In genomic region chr18:487371-487770, GRCh38 we compare ENCODE assay signal across 20 cellular contexts. TPM values are rescaled to one million over a fixed set of nuclear protein-coding genes. Genes with fewer than 3 reads are reported as not detected.
DNase-seq lines count a peak whose midpoint lies in the region; ATAC-seq and TF ChIP-seq lines count a peak whose summit lies in the region.
"Had no signal": no experiment of that assay in that cellular context is flagged by ENCODE, and none has a peak within 500 bp of the region (broad histone marks: within the 10 kb centered on the region; RNA-seq: fewer than 3 reads in every experiment).

No MANE protein-coding gene starts in this region.

- H3K4me3 ChIP-seq in PC-3 (ENCODE audit: low read length) (no peak overlapping the region), astrocyte of the spinal cord (ENCODE audit: low read depth, low read length) (no peak overlapping the region), HAP-1 (no peak overlapping the region)
- H3K4me3 ChIP-seq: BLaER1, PC-9 had no signal

- no peaks in the 10 kb centered on the region for H3F3A ChIP-seq in PC-3 (ENCODE audit: low read length, unreplicated experiment)

- no peak overlapping the region for H3K4me2 ChIP-seq in PC-3 (ENCODE audit: low read length)
- H3K4me2 ChIP-seq: BLaER1, KMS-11, PC-9 had no signal

- no TSS peak for BruUV-seq in PC-3 (replicated peaks; lab: Mats Ljungman, UMichigan)

- 0 out of 2 replicates have a peak, but pooled peaks cover 4% of the 10 kb centered on the region for H3K27me3 ChIP-seq in PC-3 (ENCODE audit: low read length)
- no peaks in the 10 kb centered on the region for H3K27me3 ChIP-seq in HAP-1 (ENCODE audit: low read depth)
- H3K27me3 ChIP-seq: BLaER1 had no signal

- POLR2A ChIA-PET in PC-3 (lab: Charles Lee; ENCODE audit: unreplicated experiment), result no interaction called here

- in situ Hi-C loops in astrocyte of the spinal cord (cut with HindIII; ENCODE audit: low sequenced_read_pairs), result no loop called here
- in situ Hi-C loops in HAP-1 (cut with MboI; ENCODE audit: low sequenced_read_pairs), result no loop called here

- H3K4me3 Mint-ChIP-seq in osteocyte (ENCODE audit: unreplicated experiment), result no peak overlapping the region
- no peak overlapping the region for H3K4me3 Mint-ChIP-seq in activated CD4-positive, alpha-beta T cell treated with anti-CD3 and anti-CD28 coated beads, Interleukin-2, amount 10 ng/mL, durations not matched to agents 24 days and 14 days
- H3K4me3 Mint-ChIP-seq: CD8-positive, alpha-beta T cell; HFFc6 had no signal

- no peaks in the 10 kb centered on the region for H3K9me3 ChIP-seq in PC-3 (ENCODE audit: low read length)
- H3K9me3 ChIP-seq in HAP-1, result no peaks in the 10 kb centered on the region

- H3K27me3 Mint-ChIP-seq in osteocyte (ENCODE audit: unreplicated experiment), result no peaks in the 10 kb centered on the region
- H3K27me3 Mint-ChIP-seq in activated CD4-positive, alpha-beta T cell treated with anti-CD3 and anti-CD28 coated beads, Interleukin-2, amount 10 ng/mL, durations not matched to agents 24 days and 14 days, result peaks cover 10% of the 10 kb centered on the region

- CTCF ChIA-PET in PC-3 (lab: Charles Lee), result no interaction called here

- DNase-seq in Daoy (ENCODE audit: low read depth), result peak; percentile 17
- DNase-seq in PC-3, result peak; percentile 46
- peak; percentile 25 for DNase-seq in astrocyte of the spinal cord (ENCODE audit: low read depth, low spot score)
- DNase-seq in osteocyte (ENCODE audit: extremely low spot score, unreplicated experiment), result no peak
- no peak for DNase-seq in Right ventricle myocardium superior
- DNase-seq in HAP-1 (ENCODE audit: low spot score in 2 of 2), result no peak
- DNase-seq in head of caudate nucleus, result no peak
- DNase-seq in activated CD4-positive, alpha-beta T cell treated with anti-CD3 and anti-CD28 coated beads, Interleukin-2, amount 10 ng/mL, durations not matched to agents 24 days and 14 days, result no peak
- DNase-seq: CD8-positive, alpha-beta T cell; DMS79; HFFc6; NCI-H1048; NCI-H1436; NCI-H1930; NCI-H345; NCI-H524 treated with DMSO at 0.1 percent for 48 hours; PC-9; T-helper 1 cell had no signal

- H3K27ac ChIP-seq in PC-3 (ENCODE audit: low read length), result peak overlapping the region; percentile 14; the same call in 1 of the 2 replicates
- H3K27ac ChIP-seq: BLaER1, KMS-11, PC-9 had no signal

- intact Hi-C loops in PC-3 (cut with micrococcal nuclease), result no loop called here
- intact Hi-C loops in Right ventricle myocardium superior (cut with DNase I), result no loop called here
- intact Hi-C loops in head of caudate nucleus (cut with DNase I), result no loop called here
- intact Hi-C loops in activated CD4-positive, alpha-beta T cell treated with anti-CD3 and anti-CD28 coated beads, Interleukin-2, amount 10 ng/mL, durations not matched to agents 24 days and 14 days (cut with micrococcal nuclease), result no loop called here

- no peaks in the 10 kb centered on the region for H4K20me1 ChIP-seq in PC-3 (ENCODE audit: low read length)
- H4K20me1 ChIP-seq: BLaER1 had no signal

- peaks cover 9% of the 10 kb centered on the region for H3K9me3 Mint-ChIP-seq in osteocyte (ENCODE audit: unreplicated experiment)
- H3K9me3 Mint-ChIP-seq in activated CD4-positive, alpha-beta T cell treated with anti-CD3 and anti-CD28 coated beads, Interleukin-2, amount 10 ng/mL, durations not matched to agents 24 days and 14 days, result peaks cover 6% of the 10 kb centered on the region

- H3K9ac ChIP-seq in PC-3 (ENCODE audit: low read length), result no peak overlapping the region
- H3K9ac ChIP-seq: BLaER1, KMS-11 had no signal

- H3K4me1 ChIP-seq in PC-3 (ENCODE audit: insufficient read depth, low read length) (peaks cover 23% of the 10 kb centered on the region), HAP-1 (no peaks in the 10 kb centered on the region)

- no peak overlapping the region for H2AFZ ChIP-seq in PC-3 (ENCODE audit: low read length)
- H2AFZ ChIP-seq: PC-9 had no signal

- H3K4me1 Mint-ChIP-seq in osteocyte (ENCODE audit: unreplicated experiment), result peaks cover 68% of the 10 kb centered on the region
- H3K4me1 Mint-ChIP-seq in activated CD4-positive, alpha-beta T cell treated with anti-CD3 and anti-CD28 coated beads, Interleukin-2, amount 10 ng/mL, durations not matched to agents 24 days and 14 days, result no peaks in the 10 kb centered on the region

- H3K79me2 ChIP-seq in PC-3 (ENCODE audit: low read length), result no peaks in the 10 kb centered on the region

- H3K36me3 Mint-ChIP-seq in osteocyte (ENCODE audit: unreplicated experiment), result peaks cover 12% of the 10 kb centered on the region
- H3K36me3 Mint-ChIP-seq in activated CD4-positive, alpha-beta T cell treated with anti-CD3 and anti-CD28 coated beads, Interleukin-2, amount 10 ng/mL, durations not matched to agents 24 days and 14 days (ENCODE audit: low read depth), result no peaks in the 10 kb centered on the region
- H3K36me3 Mint-ChIP-seq: CD8-positive, alpha-beta T cell had no signal

- no peaks in the 10 kb centered on the region for H3K9me2 ChIP-seq in PC-3 (replicated peaks; ENCODE audit: low read length)

- ATAC-seq in PC-3 (peak; percentile 32; the same call in 1 of the 2 replicates), Right ventricle myocardium superior (ENCODE audit: poor library complexity) (no peak)
- ATAC-seq: CD8-positive, alpha-beta T cell had no signal

- peak overlapping the region; percentile 59 for H3K27ac Mint-ChIP-seq in osteocyte (ENCODE audit: unreplicated experiment)
- no peak overlapping the region for H3K27ac Mint-ChIP-seq in activated CD4-positive, alpha-beta T cell treated with anti-CD3 and anti-CD28 coated beads, Interleukin-2, amount 10 ng/mL, durations not matched to agents 24 days and 14 days
- H3K27ac Mint-ChIP-seq: CD8-positive, alpha-beta T cell; HFFc6 had no signal

- TF ChIP-seq CTCF in PC-3 (conservative IDR thresholded peaks at IDR 0.05; ENCODE audit: low read depth, low read length) (no peak), astrocyte of the spinal cord (IDR thresholded peaks at IDR 0.05; ENCODE audit: low read depth, low read length) (no peak), osteocyte (IDR thresholded peaks at IDR 0.05) (no peak)

- H3K36me3 ChIP-seq in PC-3 (ENCODE audit: low read depth, low read length) (no peaks in the 10 kb centered on the region), HAP-1 (replicated peaks) (no peaks in the 10 kb centered on the region)
- H3K36me3 ChIP-seq: BLaER1 had no signal

RNA-seq across cellular contexts. Expression of gene COLEC12, which starts 13.1 kb away (rescaled TPM):
- 1.7 and 2.6 TPM in 2 replicates for total RNA-seq in Daoy (2014; rRNA removed; shearing (Covaris generic))
- total RNA-seq in PC-3 (2014; rRNA removed) (0.04 TPM in 1 of 2 replicates, not detected in the other), osteocyte (113 and 120 TPM in 2 replicates), Right ventricle myocardium superior (9.1 TPM)
- not detected in 2 replicates for total RNA-seq in activated CD4-positive, alpha-beta T cell treated with anti-CD3 and anti-CD28 coated beads, Interleukin-2, amount 10 ng/mL, durations not matched to agents 24 days and 14 days
- total RNA-seq: CD8-positive, alpha-beta T cell; PC-9 had no signal

Comparison
In these comparisons a context has a peak if more than half of its experiments do, and no peak if none do; other contexts are left out.
1. DNase-seq: peak in Daoy (single experiment), PC-3 (single experiment) and astrocyte of the spinal cord (single experiment); none in osteocyte (single experiment), Right ventricle myocardium superior (single experiment), HAP-1 (0 of 2), head of caudate nucleus (0 of 42) and activated CD4-positive, alpha-beta T cell treated with anti-CD3 and anti-CD28 coated beads, Interleukin-2, amount 10 ng/mL, durations not matched to agents 24 days and 14 days (single experiment).
2. RNA of gene COLEC12, which starts 13.1 kb away (total RNA-seq): 113 to 120 TPM in osteocyte; 9.1 TPM in Right ventricle myocardium superior (single experiment), 1.7 to 2.6 TPM in Daoy, 0.04 TPM in PC-3 and not detected in activated CD4-positive, alpha-beta T cell treated with anti-CD3 and anti-CD28 coated beads, Interleukin-2, amount 10 ng/mL, durations not matched to agents 24 days and 14 days; every median in the first group is over 10 times any median in the second.